Comparison of ENCODE assay signal across 12 cellular contexts in the genomic region with DNA sequence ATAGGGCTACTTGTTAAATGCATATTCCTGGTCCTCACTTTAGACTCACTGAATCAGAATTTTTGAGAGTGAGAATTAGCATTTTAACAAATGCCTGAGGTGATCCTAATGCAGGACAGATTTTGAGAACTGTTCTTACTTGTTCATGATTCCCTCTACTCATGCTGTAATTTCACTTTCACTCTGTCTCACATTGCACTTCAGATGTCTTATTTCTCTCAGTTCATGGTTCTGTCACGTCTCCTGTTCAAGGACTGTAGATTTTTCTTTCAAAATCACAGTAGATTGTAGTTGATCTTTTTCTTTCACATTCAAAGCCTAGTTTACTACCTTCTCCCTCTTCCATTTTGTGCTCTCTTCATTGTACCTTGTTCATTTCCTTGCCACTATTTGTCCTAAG. TPM values are rescaled to one million over a fixed set of nuclear protein-coding genes. Genes with fewer than 3 reads are reported as not detected.
A peak's percentile ranks its signal among the peaks of the same experiment; 100 is the strongest.
DNase-seq lines count a peak whose midpoint lies in the region; ATAC-seq, FAIRE-seq and TF ChIP-seq lines count a peak whose summit lies in the region.
"Had no signal": no experiment of that assay in that cellular context is flagged by ENCODE, and none has a peak within 500 bp of the region (broad histone marks: within the 10 kb centered on the region; RNA-seq: fewer than 3 reads in every experiment).

No MANE protein-coding gene starts in this region.

- H3K9me3 Mint-ChIP-seq in astrocyte (ENCODE audit: unreplicated experiment) = no peaks in the 10 kb centered on the region

- no peaks in the 10 kb centered on the region for H3K27me3 ChIP-seq in astrocyte (ENCODE audit: insufficient read depth, low read length)

- H3K27ac ChIP-seq in astrocyte (ENCODE audit: low read depth, low read length) = no peak overlapping the region
- no peak overlapping the region for H3K27ac ChIP-seq in coronary artery

- no peaks in the 10 kb centered on the region for H4K20me1 ChIP-seq in astrocyte (ENCODE audit: insufficient read depth, low read length)

- H3K4me2 ChIP-seq in astrocyte (ENCODE audit: low read length) = peak overlapping the region; percentile 46

- peaks cover 3% of the 10 kb centered on the region for H3K4me1 ChIP-seq in astrocyte (ENCODE audit: insufficient read depth, low read length)

- ATAC-seq in GM18511 (IDR thresholded peaks at IDR 0.05; ENCODE audit: unreplicated experiment) = peak; percentile 97
- ATAC-seq in GM21423 (IDR thresholded peaks at IDR 0.05; ENCODE audit: unreplicated experiment) = peak; percentile 95
- peak; percentile 96 for ATAC-seq in HG03064 (IDR thresholded peaks at IDR 0.05; ENCODE audit: low read depth, unreplicated experiment)
- ATAC-seq: naive thymus-derived CD8-positive, alpha-beta T cell had no signal

- peaks cover 2% of the 10 kb centered on the region for H3K4me1 Mint-ChIP-seq in astrocyte (ENCODE audit: low read depth, unreplicated experiment)
- H3K4me1 Mint-ChIP-seq: naive thymus-derived CD8-positive, alpha-beta T cell had no signal

- no peak overlapping the region for H3K9ac ChIP-seq in astrocyte (ENCODE audit: low read length)

- H3K27ac Mint-ChIP-seq in astrocyte (ENCODE audit: unreplicated experiment) = no peak overlapping the region
- H3K27ac Mint-ChIP-seq: naive thymus-derived CD8-positive, alpha-beta T cell had no signal

- no peak overlapping the region for H3K4me3 Mint-ChIP-seq in astrocyte (ENCODE audit: unreplicated experiment)
- H3K4me3 Mint-ChIP-seq: naive thymus-derived CD8-positive, alpha-beta T cell had no signal

- H3K4me3 ChIP-seq in astrocyte (ENCODE audit: insufficient read depth, low read depth, low read length) (no peak overlapping the region), coronary artery (no peak overlapping the region)

- TF ChIP-seq CTCF in astrocyte (IDR thresholded peaks at IDR 0.05; ENCODE audit: insufficient read depth, low read depth, low read length) (no peak), coronary artery (IDR thresholded peaks at IDR 0.05) (no peak)

- no peaks in the 10 kb centered on the region for H3K9me3 ChIP-seq in astrocyte (ENCODE audit: insufficient read depth, low read depth, low read length)

- no peak for FAIRE-seq in astrocyte (lab: Jason Lieb, UNC)

- H3K36me3 Mint-ChIP-seq in astrocyte (ENCODE audit: low read depth, unreplicated experiment) = no peaks in the 10 kb centered on the region
- H3K36me3 Mint-ChIP-seq: naive thymus-derived CD8-positive, alpha-beta T cell had no signal

- H3K27me3 Mint-ChIP-seq in astrocyte (ENCODE audit: low read depth, unreplicated experiment) = no peaks in the 10 kb centered on the region

- no peaks in the 10 kb centered on the region for H3K36me3 ChIP-seq in astrocyte (ENCODE audit: insufficient read depth, low read length)

- DNase-seq in astrocyte (ENCODE audit: low read depth) = no peak
- no peak for DNase-seq in NCI-H2029 treated with DMSO at 0.1 percent for 48 hours (lab: John Stamatoyannopoulos, UW)
- DNase-seq in stimulated activated CD4-positive, alpha-beta T cell treated with anti-CD3 and anti-CD28 coated beads, Interleukin-4, amount 100 ng/mL, for 4 hours = no peak
- DNase-seq in coronary artery (ENCODE audit: low spot score) = no peak
- no peak for DNase-seq in NCI-H1048 (lab: John Stamatoyannopoulos, UW)
- DNase-seq: C1 segment of cervical spinal cord; effector CD8-positive, alpha-beta T cell; naive thymus-derived CD8-positive, alpha-beta T cell had no signal

- H3K79me2 ChIP-seq in astrocyte (ENCODE audit: insufficient read depth, low read length) = no peaks in the 10 kb centered on the region

- peak overlapping the region; percentile 1 for H2AFZ ChIP-seq in astrocyte (ENCODE audit: low read depth, low read length)

RNA-seq across cellular contexts. Expression of gene ADGRV1, which starts 54.3 kb away (rescaled TPM):
- total RNA-seq in astrocyte = 5.4 and 10.0 TPM in 2 replicates
- total RNA-seq: MCF 10A had no signal
